Comparison of ENCODE assay signal across 8 cellular contexts in the genomic region with DNA sequence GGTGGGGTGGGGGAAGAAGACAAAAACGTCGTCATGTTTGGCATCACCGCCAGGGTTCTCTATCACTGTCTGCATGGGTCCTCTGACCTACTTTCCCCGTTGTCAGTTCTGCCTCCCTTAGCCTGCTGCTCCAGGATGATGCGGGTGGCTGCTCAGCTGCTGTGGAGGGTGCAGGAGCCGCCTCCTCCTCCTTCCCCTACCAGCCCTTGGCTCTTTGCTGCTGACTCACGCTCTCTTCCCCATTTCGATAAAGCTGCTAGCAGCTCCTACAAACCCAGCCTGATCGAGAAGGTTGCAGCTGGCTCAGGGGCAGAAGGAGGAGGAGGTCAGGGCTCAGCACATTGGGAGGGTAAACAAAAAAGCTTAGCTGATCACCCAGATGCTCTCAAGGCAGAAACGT. TPM values are rescaled to one million over a fixed set of nuclear protein-coding genes. Genes with fewer than 3 reads are reported as not detected.
DNase-seq lines count a peak whose midpoint lies in the region; ATAC-seq and TF ChIP-seq lines count a peak whose summit lies in the region.

No MANE protein-coding gene starts in this region.

- no peak overlapping the region for H4K91ac ChIP-seq in mesenchymal stem cell (ENCODE audit: low read length)

- peaks cover 7% of the 10 kb centered on the region for H3K4me1 Mint-ChIP-seq in CD14-positive monocyte
- peaks cover 9 to 15% (median 11%) of the 10 kb centered on the region in 4 donors for H3K4me1 Mint-ChIP-seq in CD4-positive, alpha-beta memory T cell

- peaks cover 22% of the 10 kb centered on the region for H3K4me1 ChIP-seq in mesenchymal stem cell (ENCODE audit: control insufficient read depth, insufficient read depth, low read depth, low read length)
- peaks cover 8% of the 10 kb centered on the region for H3K4me1 ChIP-seq in CD4-positive, alpha-beta memory T cell (ENCODE audit: insufficient read depth, low read length)

- no peak overlapping the region for H3K9ac ChIP-seq in mesenchymal stem cell (ENCODE audit: low read length)

- no peak overlapping the region for H2BK15ac ChIP-seq in mesenchymal stem cell (ENCODE audit: low read depth, poor library complexity, severe bottlenecking)

- no peak overlapping the region for H4K8ac ChIP-seq in mesenchymal stem cell (ENCODE audit: low read length)

- peaks cover 4% of the 10 kb centered on the region; the same call in 1 of the 2 replicates for H3K9me3 ChIP-seq in MG63
- peaks cover 10% of the 10 kb centered on the region for H3K9me3 ChIP-seq in mesenchymal stem cell (ENCODE audit: control insufficient read depth, low read length)
- no peaks in the 10 kb centered on the region for H3K9me3 ChIP-seq in CD4-positive, alpha-beta memory T cell (ENCODE audit: control insufficient read depth in 1 of 2, low read length in 2 of 2)

- H3K27ac Mint-ChIP-seq in CD14-positive monocyte: no peak overlapping the region
- no peak overlapping the region for H3K27ac Mint-ChIP-seq in CD4-positive, alpha-beta memory T cell

- in situ Hi-C loops in astrocyte of the spinal cord (cut with HindIII; ENCODE audit: low sequenced_read_pairs): no loop called here

- no peak overlapping the region for H2AFZ ChIP-seq in mesenchymal stem cell (ENCODE audit: low read depth, low read length)

- H3K23ac ChIP-seq in mesenchymal stem cell (ENCODE audit: low read length in 2 of 2): no peak overlapping the region

- TF ChIP-seq CTCF in CD14-positive monocyte (IDR thresholded peaks at IDR 0.05) (no peak), astrocyte of the spinal cord (IDR thresholded peaks at IDR 0.05; ENCODE audit: low read depth, low read length) (no peak)

- H3K4me2 ChIP-seq in mesenchymal stem cell (ENCODE audit: low read length, poor library complexity, severe bottlenecking): no peak overlapping the region

- H3K14ac ChIP-seq in mesenchymal stem cell (ENCODE audit: low read length in 2 of 2): no peak overlapping the region

- H3K79me1 ChIP-seq in mesenchymal stem cell (replicated peaks; ENCODE audit: low read length, poor library complexity, severe bottlenecking): no peaks in the 10 kb centered on the region

- 65% methylated on average over 9 of the region's 10 CpGs for WGBS in mesenchymal stem cell

- ATAC-seq in GM18909 (IDR thresholded peaks at IDR 0.05; ENCODE audit: poor library complexity, unreplicated experiment) (no peak), HG03159 (IDR thresholded peaks at IDR 0.05; ENCODE audit: unreplicated experiment) (no peak)

- H3K27me3 Mint-ChIP-seq in CD14-positive monocyte (ENCODE audit: low read depth in 3 of 3): peaks cover 0 to 9% (median 0%) of the 10 kb centered on the region in 3 donors
- H3K27me3 Mint-ChIP-seq in CD4-positive, alpha-beta memory T cell: peaks cover 3 to 4% of the 10 kb centered on the region in 2 donors

- intact Hi-C loops in CD14-positive monocyte (cut with micrococcal nuclease): no loop called here
- intact Hi-C loops in CD4-positive, alpha-beta memory T cell (cut with micrococcal nuclease): no loop called here

- no peak overlapping the region for H2BK120ac ChIP-seq in mesenchymal stem cell (ENCODE audit: low read depth, low read length)

- H2BK12ac ChIP-seq in mesenchymal stem cell (ENCODE audit: low read length in 2 of 2): no peak overlapping the region

- DNase-seq in CD14-positive monocyte (ENCODE audit: low spot score): peak; percentile 58
- peak; percentile 77 for DNase-seq in MG63
- DNase-seq in astrocyte of the spinal cord (ENCODE audit: low read depth, low spot score): peak; percentile 43
- DNase-seq in mesenchymal stem cell: peak; percentile 62
- no peak for DNase-seq in DMS153 (lab: John Stamatoyannopoulos, UW)
- no peak for DNase-seq in CD4-positive, alpha-beta memory T cell

- no peak overlapping the region for H3K4ac ChIP-seq in mesenchymal stem cell (ENCODE audit: low read depth in 1 of 2, low read length in 2 of 2)

- H2BK5ac ChIP-seq in mesenchymal stem cell (ENCODE audit: low read depth, low read length, poor library complexity, severe bottlenecking): no peak overlapping the region

- H3K27me3 ChIP-seq in MG63: no peaks in the 10 kb centered on the region
- H3K27me3 ChIP-seq in mesenchymal stem cell (ENCODE audit: control insufficient read depth in 1 of 2, insufficient read depth in 1 of 2, low read length in 2 of 2): peaks cover 0 to under 1% of the 10 kb centered on the region in 2 experiments
- H3K27me3 ChIP-seq in CD4-positive, alpha-beta memory T cell (ENCODE audit: insufficient read depth, low read length): no peaks in the 10 kb centered on the region

- peaks cover 1 to 6% (median 3%) of the 10 kb centered on the region in 7 donors for H3K9me3 Mint-ChIP-seq in CD14-positive monocyte
- H3K9me3 Mint-ChIP-seq in CD4-positive, alpha-beta memory T cell: peaks cover 0 to 7% (median 0%) of the 10 kb centered on the region in 8 donors

- H3K4me3 Mint-ChIP-seq in CD14-positive monocyte: peak overlapping the region in 1 of 2 donors; percentile 53
- H3K4me3 Mint-ChIP-seq in CD4-positive, alpha-beta memory T cell: peak overlapping the region in 1 of 8 donors; percentile 25

- H3K18ac ChIP-seq in mesenchymal stem cell (ENCODE audit: low read depth in 1 of 2, low read length in 2 of 2): no peak overlapping the region

- POLR2A ChIA-PET in CD4-positive, alpha-beta memory T cell (lab: Charles Lee; ENCODE audit: partially characterized antibody): no interaction called here

- H3K36me3 ChIP-seq in MG63 (no peaks in the 10 kb centered on the region), mesenchymal stem cell (ENCODE audit: control insufficient read depth in 1 of 2, insufficient read depth in 2 of 2, low read depth in 1 of 2, low read length in 2 of 2) (no peaks in the 10 kb centered on the region)
- H3K36me3 ChIP-seq in CD4-positive, alpha-beta memory T cell (ENCODE audit: insufficient read depth, low read length): no peaks in the 10 kb centered on the region

- no peak overlapping the region for H3K4me3 ChIP-seq in MG63
- H3K4me3 ChIP-seq in astrocyte of the spinal cord (ENCODE audit: low read depth, low read length): no peak overlapping the region
- peak overlapping the region in 1 of 2 experiments; percentile 9 for H3K4me3 ChIP-seq in mesenchymal stem cell (ENCODE audit: insufficient read depth in 1 of 2, low read depth in 1 of 2, low read length in 2 of 2)
- no peak overlapping the region for H3K4me3 ChIP-seq in CD4-positive, alpha-beta memory T cell (ENCODE audit: low read length in 2 of 2)

- CTCF ChIA-PET in CD4-positive, alpha-beta memory T cell (lab: Charles Lee; ENCODE audit: partially characterized antibody): no interaction called here

- no peak overlapping the region for H2AK5ac ChIP-seq in mesenchymal stem cell (ENCODE audit: low read length, severe bottlenecking)

- peak overlapping the region; percentile 31 for H3K27ac ChIP-seq in mesenchymal stem cell (ENCODE audit: low read length, poor library complexity, severe bottlenecking)
- no peak overlapping the region for H3K27ac ChIP-seq in CD4-positive, alpha-beta memory T cell (ENCODE audit: low read depth, low read length)

- H3K36me3 Mint-ChIP-seq in CD14-positive monocyte: no peaks in the 10 kb centered on the region
- H3K36me3 Mint-ChIP-seq in CD4-positive, alpha-beta memory T cell: no peaks in the 10 kb centered on the region

RNA-seq across cellular contexts. Expression of a gene that starts 49.5 kb away (rescaled TPM):
- 100 to 1,000 TPM; 186 to 188 TPM for polyA plus RNA-seq in CD14-positive monocyte
- total RNA-seq in MG63 (2014; rRNA removed; shearing (Covaris generic); ENCODE audit: low replicate concordance): 97.2 and 147 TPM in 2 replicates
- 246 TPM for polyA plus RNA-seq in mesenchymal stem cell (2013, experiment 1 of 2)
- polyA plus RNA-seq in mesenchymal stem cell (2013, experiment 2 of 2): 245 TPM
- 10 to 100 TPM; 64.1 to 67.9 TPM for total RNA-seq in CD4-positive, alpha-beta memory T cell
- 100 to 1,000 TPM; 131 to 155 TPM for polyA plus RNA-seq in CD4-positive, alpha-beta memory T cell

Comparison
In these comparisons a context has a peak if more than half of its experiments do, and no peak if none do; other contexts are left out.
1. DNase-seq: peak in CD14-positive monocyte (single experiment), MG63 (single experiment), astrocyte of the spinal cord (single experiment) and mesenchymal stem cell (single experiment); none in DMS153 (single experiment) and CD4-positive, alpha-beta memory T cell (0 of 5).